1 cellular context compared by ENCODE assay signal in genomic region chr4:7647932-7648812, GRCh38.
TF ChIP-seq lines count a peak whose summit lies in the region.

No MANE protein-coding gene starts in this region.

TF ChIP-seq in HepG2, 621 proteins besides CTCF, POLR2A, EP300 and RAD21 (continued from another document):
- TF ChIP-seq POGK (CRISPR knock-in tag; conservative IDR thresholded peaks at IDR 0.05) (peak; percentile 94), KAT7 (CRISPR knock-in tag; IDR thresholded peaks at IDR 0.05; ENCODE audit: borderline replicate concordance) (no peak), HNF1A (IDR thresholded peaks at IDR 0.05; ENCODE audit: low read depth) (no peak), HNF1A (CRISPR knock-in tag; IDR thresholded peaks at IDR 0.05; ENCODE audit: borderline replicate concordance) (no peak), MXD4 (CRISPR knock-in tag; IDR thresholded peaks at IDR 0.05) (no peak), ZMYM2 (CRISPR knock-in tag; IDR thresholded peaks at IDR 0.05) (no peak), ZNF775 (CRISPR knock-in tag; IDR thresholded peaks at IDR 0.05; ENCODE audit: borderline replicate concordance) (no peak), ADNP (CRISPR knock-in tag; IDR thresholded peaks at IDR 0.05) (no peak), SNAPC2 (CRISPR knock-in tag; IDR thresholded peaks at IDR 0.05) (no peak), ZNF552 (CRISPR knock-in tag; IDR thresholded peaks at IDR 0.05; ENCODE audit: borderline replicate concordance) (no peak), ZNF619 (CRISPR knock-in tag; IDR thresholded peaks at IDR 0.05) (no peak), ZNF503 (CRISPR knock-in tag; IDR thresholded peaks at IDR 0.05) (no peak), TFDP2 (CRISPR knock-in tag; IDR thresholded peaks at IDR 0.05) (no peak), PATZ1 (CRISPR knock-in tag; IDR thresholded peaks at IDR 0.05) (peak; percentile 66), ZNF790 (CRISPR knock-in tag; IDR thresholded peaks at IDR 0.05; ENCODE audit: borderline replicate concordance) (no peak), KMT2A (CRISPR knock-in tag; IDR thresholded peaks at IDR 0.05) (no peak), ZNF776 (CRISPR knock-in tag; IDR thresholded peaks at IDR 0.05) (0 out of 2 replicates have a peak, but pooled peaks have one; percentile 18)
TF ChIP-seq in HepG2: peak in this region for 34.
